ENCODE assay signal across 8 cellular contexts in the genomic region with DNA sequence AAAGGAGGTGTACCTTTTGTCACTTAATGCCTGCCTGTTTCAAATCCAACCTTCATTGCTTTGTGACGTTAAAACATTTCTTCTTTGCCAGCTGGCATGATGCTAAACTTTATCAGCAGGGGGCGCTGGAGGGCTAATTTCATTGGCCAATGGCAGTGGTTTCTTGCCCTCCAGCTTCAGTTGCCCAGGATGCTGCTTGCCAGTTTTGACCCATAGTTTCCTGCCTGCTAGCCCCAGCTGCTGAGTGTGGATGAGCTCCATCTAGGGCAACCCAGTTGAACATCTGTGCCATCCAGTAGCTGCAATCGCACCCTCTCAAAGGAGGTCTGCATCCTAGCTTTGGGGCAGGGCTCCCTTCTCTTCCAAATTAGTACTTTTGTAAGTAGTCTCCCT. TPM values are rescaled to one million over a fixed set of nuclear protein-coding genes. Genes with fewer than 3 reads are reported as not detected.
DNase-seq lines count a peak whose midpoint lies in the region; ATAC-seq and TF ChIP-seq lines count a peak whose summit lies in the region.

No MANE protein-coding gene starts in this region.

- 0% methylated on average over 2 of the region's 3 CpGs for WGBS in mammary epithelial cell (ENCODE audit: low coverage, missing lambda C conversion rate)

- no TSS peak for BruUV-seq in mammary epithelial cell (replicated peaks; lab: Mats Ljungman, UMichigan)

- H4K20me1 ChIP-seq in GM23338 (replicated peaks; ENCODE audit: insufficient read depth) (no peaks in the 10 kb centered on the region), mammary epithelial cell (ENCODE audit: insufficient read depth, low read length) (no peaks in the 10 kb centered on the region)

- no peaks in the 10 kb centered on the region for H3K9me3 ChIP-seq in CD4-positive, CD25-positive, alpha-beta regulatory T cell (ENCODE audit: control insufficient read depth in 2 of 2, low read length in 2 of 2)
- H3K9me3 ChIP-seq in WERI-Rb-1 (ENCODE audit: severe bottlenecking) = no peaks in the 10 kb centered on the region
- H3K9me3 ChIP-seq in mammary epithelial cell (replicated peaks; ENCODE audit: insufficient read depth, low read length) = no peaks in the 10 kb centered on the region

- no peaks in the 10 kb centered on the region for H3K4me1 ChIP-seq in CD4-positive, CD25-positive, alpha-beta regulatory T cell (ENCODE audit: control insufficient read depth, insufficient read depth, low read length, poor library complexity, severe bottlenecking)
- H3K4me1 ChIP-seq in GM23338 (ENCODE audit: insufficient read depth) (peaks cover 7% of the 10 kb centered on the region; the same call in 1 of the 2 replicates), mammary epithelial cell (ENCODE audit: insufficient read depth, low read length) (peaks cover 30% of the 10 kb centered on the region)

- H3K4me3 ChIP-seq in CD4-positive, CD25-positive, alpha-beta regulatory T cell (ENCODE audit: low read depth, low read length) = no peak overlapping the region
- H3K4me3 ChIP-seq in GM23338 = peak overlapping the region; percentile 26; the same call in 1 of the 2 replicates
- no peak overlapping the region for H3K4me3 ChIP-seq in WERI-Rb-1 (ENCODE audit: low read depth, low read length)
- no peak overlapping the region for H3K4me3 ChIP-seq in mammary epithelial cell (replicated peaks in 1 of 3; ENCODE audit: insufficient read depth in 1 of 3, low read depth in 2 of 3, low read length in 3 of 3)

- no peaks in the 10 kb centered on the region for H3K9me3 Mint-ChIP-seq in CD4-positive, CD25-positive, alpha-beta regulatory T cell
- H3K9me3 Mint-ChIP-seq in GM23338 = no peaks in the 10 kb centered on the region

- CTCF ChIA-PET in mammary epithelial cell (lab: Charles Lee; ENCODE audit: low non-redundant PET) = interaction anchor here (0.6 to 1.0 kb wide), 4 partner anchors 8 to 459 kb away, joined by 3 to 5 read pairs (median 4); no protein-coding TSS in a partner anchor

- H3K4me2 ChIP-seq in GM23338 (peak overlapping the region; percentile 39), mammary epithelial cell (ENCODE audit: insufficient read depth, low read depth, low read length) (no peak overlapping the region)

- H3K9me2 ChIP-seq in GM23338 (ENCODE audit: insufficient read depth) = no peaks in the 10 kb centered on the region

- H3K27ac Mint-ChIP-seq in CD4-positive, CD25-positive, alpha-beta regulatory T cell = no peak overlapping the region
- no peak overlapping the region for H3K27ac Mint-ChIP-seq in GM23338

- peak overlapping the region in 1 of 4 donors; percentile 52 for H3K4me3 Mint-ChIP-seq in CD4-positive, CD25-positive, alpha-beta regulatory T cell
- no peak overlapping the region for H3K4me3 Mint-ChIP-seq in GM23338

- H2AFZ ChIP-seq in GM23338 (no peak overlapping the region), mammary epithelial cell (ENCODE audit: low read depth, low read length) (no peak overlapping the region)

- no peaks in the 10 kb centered on the region for H3K36me3 ChIP-seq in CD4-positive, CD25-positive, alpha-beta regulatory T cell (ENCODE audit: control insufficient read depth, insufficient read depth, low read length)
- H3K36me3 ChIP-seq in GM23338 (ENCODE audit: insufficient read depth) = no peaks in the 10 kb centered on the region
- no peaks in the 10 kb centered on the region for H3K36me3 ChIP-seq in WERI-Rb-1
- H3K36me3 ChIP-seq in mammary epithelial cell (ENCODE audit: insufficient read depth, low read length) = no peaks in the 10 kb centered on the region

- ATAC-seq in CD4-positive, CD25-positive, alpha-beta regulatory T cell (ENCODE audit: low read depth in 2 of 2) = peak; percentile 58 to 71
- peak; percentile 94 for ATAC-seq in GM23338

- H3K9ac ChIP-seq in mammary epithelial cell (ENCODE audit: insufficient read depth, low read length) = no peak overlapping the region

- peaks cover 41% of the 10 kb centered on the region for H3K27me3 Mint-ChIP-seq in CD4-positive, CD25-positive, alpha-beta regulatory T cell
- H3K27me3 Mint-ChIP-seq in GM23338 (ENCODE audit: insufficient read depth, low read depth, poor library complexity) = peaks cover 8% of the 10 kb centered on the region

- TF ChIP-seq CTCF in GM23338 (conservative IDR thresholded peaks at IDR 0.05; ENCODE audit: low read depth in 2 of 2) = peak; percentile 88 to 89
- TF ChIP-seq CTCF in WERI-Rb-1 (IDR thresholded peaks at IDR 0.05; ENCODE audit: low read depth, low read length) = peak; percentile 63
- TF ChIP-seq CTCF in mammary epithelial cell (conservative IDR thresholded peaks at IDR 0.05 in 1 of 2, IDR thresholded peaks at IDR 0.05 in 1 of 2; ENCODE audit: extremely low read depth in 1 of 2, insufficient read depth in 1 of 2, low read depth in 1 of 2, low read length in 2 of 2) = peak; percentile 80 to 86

- in situ Hi-C loops in mammary epithelial cell (cut with MboI; ENCODE audit: low sequenced_read_pairs in 2 of 2) = no loop called here

- H3F3A ChIP-seq in GM23338 (replicated peaks; ENCODE audit: low read depth) = no peaks in the 10 kb centered on the region

- H3K79me2 ChIP-seq in GM23338 (replicated peaks; ENCODE audit: insufficient read depth) = no peaks in the 10 kb centered on the region
- H3K79me2 ChIP-seq in mammary epithelial cell (ENCODE audit: insufficient read depth, low read length) = no peaks in the 10 kb centered on the region

- dilution Hi-C loops in mammary epithelial cell (cut with HindIII; ENCODE audit: low sequenced_read_pairs) = no loop called here

- intact Hi-C loops in mammary epithelial cell (cut with micrococcal nuclease) = loop anchor here (1.0 to 10.0 kb wide), 4 partner anchors 27 to 329 kb away; a partner anchor contains a TSS

- H3K27me3 ChIP-seq in CD4-positive, CD25-positive, alpha-beta regulatory T cell (ENCODE audit: control insufficient read depth, insufficient read depth, low read length) = peaks cover 11% of the 10 kb centered on the region
- H3K27me3 ChIP-seq in GM23338 (ENCODE audit: insufficient read depth) = no peaks in the 10 kb centered on the region
- no peaks in the 10 kb centered on the region for H3K27me3 ChIP-seq in WERI-Rb-1 (ENCODE audit: insufficient read depth, low read depth, severe bottlenecking)
- H3K27me3 ChIP-seq in mammary epithelial cell (ENCODE audit: insufficient read depth, low read length) = no peaks in the 10 kb centered on the region

- peaks cover 3% of the 10 kb centered on the region for H3K36me3 Mint-ChIP-seq in CD4-positive, CD25-positive, alpha-beta regulatory T cell
- no peaks in the 10 kb centered on the region for H3K36me3 Mint-ChIP-seq in GM23338 (ENCODE audit: low read depth)

- peaks cover 0 to 9% (median 2%) of the 10 kb centered on the region in 4 donors for H3K4me1 Mint-ChIP-seq in CD4-positive, CD25-positive, alpha-beta regulatory T cell
- peaks cover 15% of the 10 kb centered on the region for H3K4me1 Mint-ChIP-seq in GM23338

- H3K27ac ChIP-seq in CD4-positive, CD25-positive, alpha-beta regulatory T cell (ENCODE audit: insufficient read depth, low read length, poor library complexity, severe bottlenecking) = no peak overlapping the region
- H3K27ac ChIP-seq in GM23338 (ENCODE audit: low read depth) = no peak overlapping the region
- no peak overlapping the region for H3K27ac ChIP-seq in WERI-Rb-1
- no peak overlapping the region for H3K27ac ChIP-seq in mammary epithelial cell (ENCODE audit: insufficient read depth, low read depth, low read length)

- DNase-seq in CD4-positive, CD25-positive, alpha-beta regulatory T cell = peak; percentile 52 to 84 (median 61)
- DNase-seq in GM23338 (ENCODE audit: low spot score) (peak; percentile 94), NCI-H2107 (lab: John Stamatoyannopoulos, UW) (peak; percentile 61), WERI-Rb-1 (peak; percentile 78), mammary epithelial cell (peak; percentile 56), kidney tubule cell (ENCODE audit: low spot score) (peak; percentile 82), NCI-H2171 (lab: John Stamatoyannopoulos, UW) (no peak)
- peak; percentile 79 for DNase-seq in stimulated activated CD4-positive, alpha-beta T cell treated with anti-CD3 and anti-CD28 coated beads, Interleukin-4, amount 100 ng/mL, for 24 hours

TF ChIP-seq in GM23338, 12 proteins besides CTCF, POLR2A, EP300 and RAD21 (continues in another document):
- TF ChIP-seq EZH2phosphoT487 (IDR thresholded peaks at IDR 0.05; ENCODE audit: unreplicated experiment) (no peak), EZH2 (IDR thresholded peaks at IDR 0.05; ENCODE audit: low read depth, unreplicated experiment) (no peak), JUNB (IDR thresholded peaks at IDR 0.05; ENCODE audit: unreplicated experiment) (no peak), NANOG (IDR thresholded peaks at IDR 0.05; ENCODE audit: borderline replicate concordance) (no peak)

RNA-seq across cellular contexts. Expression of a gene that starts 22.1 kb away (rescaled TPM):
- total RNA-seq in CD4-positive, CD25-positive, alpha-beta regulatory T cell = not detected
- polyA plus RNA-seq in CD4-positive, CD25-positive, alpha-beta regulatory T cell = under 1 TPM in 2 of 4 donors, not detected in 2; 0.29 to 0.35 TPM
- total RNA-seq in GM23338 (2014; rRNA removed; shearing (Covaris generic)) = 0.35 and 0.58 TPM in 2 replicates
- polyA plus RNA-seq in GM23338 (2016; fragmentation: Nextera tagmentation; extraction: Ambion mirVana) (not detected in 2 replicates), mammary epithelial cell (0.19 TPM)
- under 1 TPM; 0.52 to 0.67 TPM for total RNA-seq in mammary epithelial cell
- not detected for polyA minus RNA-seq in mammary epithelial cell

RNA-seq across cellular contexts. Expression of a gene that starts 27.0 kb away (rescaled TPM):
- total RNA-seq in CD4-positive, CD25-positive, alpha-beta regulatory T cell = 23.9 TPM
- 100 to 1,000 TPM in 1 of 4 donors, 10 to 100 TPM in 3; 77.6 to 110 (median 91.9) TPM for polyA plus RNA-seq in CD4-positive, CD25-positive, alpha-beta regulatory T cell
- 102 and 118 TPM in 2 replicates for total RNA-seq in GM23338 (2014; rRNA removed; shearing (Covaris generic))
- polyA plus RNA-seq in GM23338 (2016; fragmentation: Nextera tagmentation; extraction: Ambion mirVana) = 127 and 144 TPM in 2 replicates
- 100 to 1,000 TPM; 139 to 165 TPM for total RNA-seq in mammary epithelial cell
- 170 TPM for polyA plus RNA-seq in mammary epithelial cell
- 31.3 TPM for polyA minus RNA-seq in mammary epithelial cell

RNA-seq across cellular contexts. Expression of a gene that starts 44.4 kb away (rescaled TPM):
- total RNA-seq in CD4-positive, CD25-positive, alpha-beta regulatory T cell = not detected
- not detected for polyA plus RNA-seq in CD4-positive, CD25-positive, alpha-beta regulatory T cell
- total RNA-seq in GM23338 (2014; rRNA removed; shearing (Covaris generic)) = not detected in 2 replicates
- polyA plus RNA-seq in GM23338 (2016; fragmentation: Nextera tagmentation; extraction: Ambion mirVana) (not detected in 2 replicates), mammary epithelial cell (not detected)
- not detected for total RNA-seq in mammary epithelial cell
- polyA minus RNA-seq in mammary epithelial cell = not detected

RNA-seq across cellular contexts. Expression of a gene that starts 58.3 kb away (rescaled TPM):
- 0.32 TPM for total RNA-seq in CD4-positive, CD25-positive, alpha-beta regulatory T cell
- polyA plus RNA-seq in CD4-positive, CD25-positive, alpha-beta regulatory T cell = under 1 TPM in 3 of 4 donors, not detected in 1; 0.15 to 0.33 (median 0.26) TPM
- 0.45 TPM in 1 of 2 replicates, not detected in the other for total RNA-seq in GM23338 (2014; rRNA removed; shearing (Covaris generic))
- polyA plus RNA-seq in GM23338 (2016; fragmentation: Nextera tagmentation; extraction: Ambion mirVana) = 0.27 and 0.42 TPM in 2 replicates
- total RNA-seq in mammary epithelial cell = under 1 TPM; 0.49 to 0.50 TPM
- polyA plus RNA-seq in mammary epithelial cell = 0.15 TPM
- not detected for polyA minus RNA-seq in mammary epithelial cell
